ENCODE assay signal across 19 cellular contexts in genomic region chr17:57262557-57262956, GRCh38. TPM values are rescaled to one million over a fixed set of nuclear protein-coding genes. Genes with fewer than 3 reads are reported as not detected.
A peak's percentile ranks its signal among the peaks of the same experiment; 100 is the strongest.
DNase-seq lines count a peak whose midpoint lies in the region; TF ChIP-seq lines count a peak whose summit lies in the region.
"Had no signal": no experiment of that assay in that cellular context is flagged by ENCODE, and none has a peak within 500 bp of the region (broad histone marks: within the 10 kb centered on the region; RNA-seq: fewer than 3 reads in every experiment).

No MANE protein-coding gene starts in this region.

- H2AFZ ChIP-seq in Loucy (ENCODE audit: low read length) (no peak overlapping the region), neural cell (ENCODE audit: low read depth, low read length) (no peak overlapping the region)
- H2AFZ ChIP-seq: GM23338 had no signal

- peaks cover 7% of the 10 kb centered on the region for H3K27me3 Mint-ChIP-seq in brain

- no peaks in the 10 kb centered on the region for H3F3A ChIP-seq in Loucy (ENCODE audit: low read depth)
- H3F3A ChIP-seq in neural cell (ENCODE audit: insufficient read depth, low read length, poor library complexity, severe bottlenecking), result no peaks in the 10 kb centered on the region

- H3K4me3 Mint-ChIP-seq in brain, result peak overlapping the region; percentile 94 to 97 (median 97)
- H3K4me3 Mint-ChIP-seq: CD14-positive monocyte, GM23338 had no signal

- H3K4me1 Mint-ChIP-seq in brain, result peaks cover 91% of the 10 kb centered on the region

- TF ChIP-seq RAD21 in neural cell (conservative IDR thresholded peaks at IDR 0.05), result no peak

- H3K9me3 ChIP-seq in Loucy (ENCODE audit: insufficient read depth, low read depth, low read length), result no peaks in the 10 kb centered on the region
- H3K9me3 ChIP-seq in neural cell (ENCODE audit: low read length), result no peaks in the 10 kb centered on the region
- no peaks in the 10 kb centered on the region for H3K9me3 ChIP-seq in uterus

- intact Hi-C loops in uterus (cut with DNase I; ENCODE audit: low total_unique reads), result no loop called here

- H3K9me2 ChIP-seq in Loucy (replicated peaks; ENCODE audit: low read depth, low read length) (no peaks in the 10 kb centered on the region), neural cell (ENCODE audit: insufficient read depth, low read length) (no peaks in the 10 kb centered on the region)

- no peak for TF ChIP-seq EP300 in neural cell (conservative IDR thresholded peaks at IDR 0.05; ENCODE audit: poor library complexity, severe bottlenecking)

- H4K20me1 ChIP-seq in Loucy (ENCODE audit: insufficient read depth, low read length, poor library complexity, severe bottlenecking), result peaks cover 91% of the 10 kb centered on the region
- H4K20me1 ChIP-seq in neural cell (ENCODE audit: insufficient read depth), result no peaks in the 10 kb centered on the region

- peaks cover 72% of the 10 kb centered on the region for H3K36me3 ChIP-seq in Loucy (ENCODE audit: insufficient read depth, low read length)
- peaks cover 24% of the 10 kb centered on the region for H3K36me3 ChIP-seq in neural cell (ENCODE audit: insufficient read depth, low read length)
- peaks cover 9% of the 10 kb centered on the region for H3K36me3 ChIP-seq in H7 (replicated peaks; ENCODE audit: control insufficient read depth, insufficient read depth, low read length)
- H3K36me3 ChIP-seq in uterus, result no peaks in the 10 kb centered on the region

- no peak for TF ChIP-seq POLR2A in uterus (IDR thresholded peaks at IDR 0.05)

- H3K79me2 ChIP-seq in Loucy (ENCODE audit: insufficient read depth, low read length), result peaks cover 100% of the 10 kb centered on the region
- H3K79me2 ChIP-seq in neural cell (replicated peaks; ENCODE audit: insufficient read depth, low read length), result peaks cover 97% of the 10 kb centered on the region

- peak overlapping the region; percentile 97 for H3K9ac ChIP-seq in Loucy (ENCODE audit: low read depth, low read length, poor library complexity, severe bottlenecking)
- H3K9ac ChIP-seq in neural cell (ENCODE audit: low read length), result no peak overlapping the region

- TF ChIP-seq CTCF in Loucy (conservative IDR thresholded peaks at IDR 0.05; ENCODE audit: low read length), result no peak
- TF ChIP-seq CTCF in brain (conservative IDR thresholded peaks at IDR 0.05), result no peak
- no peak for TF ChIP-seq CTCF in neural cell (IDR thresholded peaks at IDR 0.05; ENCODE audit: poor library complexity, severe bottlenecking)
- TF ChIP-seq CTCF in uterus (IDR thresholded peaks at IDR 0.05), result no peak

- peaks cover 91% of the 10 kb centered on the region for H3K36me3 Mint-ChIP-seq in brain

- no peak overlapping the region for H3K27ac ChIP-seq in neural cell (ENCODE audit: low read length)
- H3K27ac ChIP-seq in uterus, result no peak overlapping the region

- peaks cover 0 to 11% (median 0%) of the 10 kb centered on the region in 5 experiments for H3K9me3 Mint-ChIP-seq in brain
- H3K9me3 Mint-ChIP-seq: CD14-positive monocyte, GM23338 had no signal

- peak overlapping the region; percentile 96 for H3K4me3 ChIP-seq in Loucy (ENCODE audit: low read length, poor library complexity, severe bottlenecking)
- peak overlapping the region; percentile 41 for H3K4me3 ChIP-seq in neural cell (ENCODE audit: low read length)
- H3K4me3 ChIP-seq in H7 (ENCODE audit: insufficient read depth, low read depth, low read length), result no peak overlapping the region
- no peak overlapping the region for H3K4me3 ChIP-seq in uterus
- H3K4me3 ChIP-seq: GM23338, K562 had no signal

- H3K27ac Mint-ChIP-seq in brain, result peak overlapping the region in 4 of 5 experiments; percentile 16 to 99 (median 69)
- H3K27ac Mint-ChIP-seq: GM23338 had no signal

- H3K4me1 ChIP-seq in Loucy (ENCODE audit: insufficient read depth, low read length, poor library complexity, severe bottlenecking) (peaks cover 78% of the 10 kb centered on the region), uterus (peaks cover 0 to 6% of the 10 kb centered on the region in 2 donors)

- DNase-seq in NCI-H146 treated with DMSO at 0.1 percent for 48 hours (lab: John Stamatoyannopoulos, UW; ENCODE audit: unreplicated experiment), result no peak
- no peak for DNase-seq in OCI-M2 (lab: John Stamatoyannopoulos, UW; ENCODE audit: unreplicated experiment)
- no peak for DNase-seq in H7
- no peak for DNase-seq in uterus
- DNase-seq: ACHN, DMS 273 treated with DMSO at 0.1 percent for 48 hours, GDM1, NCI-H1105 treated with DMSO at 0.1 percent for 48 hours, NCI-H187, NCI-H2107, NCI-H226, NCI-H524, NCI-H82 had no signal

- H3K27me3 ChIP-seq in Loucy (ENCODE audit: insufficient read depth, low read length, poor library complexity, severe bottlenecking), result no peaks in the 10 kb centered on the region
- no peaks in the 10 kb centered on the region for H3K27me3 ChIP-seq in neural cell (ENCODE audit: insufficient read depth, low read depth, low read length)
- peaks cover 8% of the 10 kb centered on the region; the same call in 1 of the 2 replicates for H3K27me3 ChIP-seq in H7 (ENCODE audit: control insufficient read depth, insufficient read depth, low read length)
- no peaks in the 10 kb centered on the region for H3K27me3 ChIP-seq in uterus

- peak overlapping the region; percentile 87 for H3K4me2 ChIP-seq in Loucy (ENCODE audit: low read depth, low read length, poor library complexity, severe bottlenecking)
- no peak overlapping the region for H3K4me2 ChIP-seq in neural cell (ENCODE audit: low read length)
- H3K4me2 ChIP-seq: GM23338 had no signal

TF ChIP-seq in neural cell, 6 proteins besides CTCF, POLR2A, EP300 and RAD21:
- TF ChIP-seq TAF1 (IDR thresholded peaks at IDR 0.05; ENCODE audit: low read depth), result no peak
- no peak for TF ChIP-seq EZH2 (IDR thresholded peaks at IDR 0.05; ENCODE audit: borderline replicate concordance, insufficient read depth, low read length, poor library complexity, severe bottlenecking)
- no peak for TF ChIP-seq MXI1 (conservative IDR thresholded peaks at IDR 0.05; ENCODE audit: poor library complexity, severe bottlenecking)
- TF ChIP-seq, protein P1, sequence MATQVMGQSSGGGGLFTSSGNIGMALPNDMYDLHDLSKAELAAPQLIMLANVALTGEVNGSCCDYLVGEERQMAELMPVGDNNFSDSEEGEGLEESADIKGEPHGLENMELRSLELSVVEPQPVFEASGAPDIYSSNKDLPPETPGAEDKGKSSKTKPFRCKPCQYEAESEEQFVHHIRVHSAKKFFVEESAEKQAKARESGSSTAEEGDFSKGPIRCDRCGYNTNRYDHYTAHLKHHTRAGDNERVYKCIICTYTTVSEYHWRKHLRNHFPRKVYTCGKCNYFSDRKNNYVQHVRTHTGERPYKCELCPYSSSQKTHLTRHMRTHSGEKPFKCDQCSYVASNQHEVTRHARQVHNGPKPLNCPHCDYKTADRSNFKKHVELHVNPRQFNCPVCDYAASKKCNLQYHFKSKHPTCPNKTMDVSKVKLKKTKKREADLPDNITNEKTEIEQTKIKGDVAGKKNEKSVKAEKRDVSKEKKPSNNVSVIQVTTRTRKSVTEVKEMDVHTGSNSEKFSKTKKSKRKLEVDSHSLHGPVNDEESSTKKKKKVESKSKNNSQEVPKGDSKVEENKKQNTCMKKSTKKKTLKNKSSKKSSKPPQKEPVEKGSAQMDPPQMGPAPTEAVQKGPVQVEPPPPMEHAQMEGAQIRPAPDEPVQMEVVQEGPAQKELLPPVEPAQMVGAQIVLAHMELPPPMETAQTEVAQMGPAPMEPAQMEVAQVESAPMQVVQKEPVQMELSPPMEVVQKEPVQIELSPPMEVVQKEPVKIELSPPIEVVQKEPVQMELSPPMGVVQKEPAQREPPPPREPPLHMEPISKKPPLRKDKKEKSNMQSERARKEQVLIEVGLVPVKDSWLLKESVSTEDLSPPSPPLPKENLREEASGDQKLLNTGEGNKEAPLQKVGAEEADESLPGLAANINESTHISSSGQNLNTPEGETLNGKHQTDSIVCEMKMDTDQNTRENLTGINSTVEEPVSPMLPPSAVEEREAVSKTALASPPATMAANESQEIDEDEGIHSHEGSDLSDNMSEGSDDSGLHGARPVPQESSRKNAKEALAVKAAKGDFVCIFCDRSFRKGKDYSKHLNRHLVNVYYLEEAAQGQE (IDR thresholded peaks at IDR 0.05; ENCODE audit: borderline replicate concordance), result no peak
- no peak for TF ChIP-seq SMC3 (conservative IDR thresholded peaks at IDR 0.05; ENCODE audit: poor library complexity)
- no peak for TF ChIP-seq POLR2AphosphoS5 (IDR thresholded peaks at IDR 0.05)

RNA-seq across cellular contexts. Expression of gene MSI2, which starts 6.2 kb away (rescaled TPM):
- polyA plus RNA-seq in brain (ENCODE audit: insufficient read depth, low read depth, low replicate concordance), result 79.1 TPM
- polyA plus RNA-seq in neural cell, result 61.4 and 73.2 TPM in 2 replicates
- 153 and 175 TPM in 2 replicates for polyA minus RNA-seq in neural cell
- total RNA-seq in H7 (2014; rRNA removed; shearing (Covaris generic)), result 31.0 and 38.6 TPM in 2 replicates
- 10 to 100 TPM; 13.2 to 60.8 (median 44.5) TPM for total RNA-seq in uterus

Comparison
In these comparisons a context has a peak if more than half of its experiments do, and no peak if none do; other contexts are left out.
1. H3K4me3 ChIP-seq: peak in Loucy (single experiment) and neural cell (single experiment); none in H7 (single experiment) and uterus (0 of 2).